Comparison of ENCODE assay signal across 27 cellular contexts in the genomic region with DNA sequence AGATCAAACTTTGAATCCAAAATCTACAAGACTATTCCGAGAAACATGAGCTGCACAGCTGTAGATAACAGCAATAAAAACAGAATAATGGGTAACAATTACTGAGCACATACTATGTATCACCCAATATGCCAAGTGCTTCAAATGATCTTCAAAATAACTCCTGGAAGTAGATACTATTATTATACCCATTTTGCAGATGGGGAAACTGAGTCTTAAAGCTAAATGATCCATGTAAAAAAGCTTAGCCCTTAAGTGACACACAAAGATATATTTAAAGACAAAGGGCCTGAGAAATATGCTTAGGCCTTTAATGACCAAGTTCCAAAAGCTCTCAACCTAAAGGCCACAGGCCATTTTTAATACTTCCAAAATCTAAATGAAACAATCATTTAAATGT.
"Had no signal": no experiment of that assay in that cellular context is flagged by ENCODE, and none has a peak within 500 bp of the region (broad histone marks: within the 10 kb centered on the region; RNA-seq: fewer than 3 reads in every experiment).

No MANE protein-coding gene starts in this region.

- DNase-seq: colonic mucosa; effector CD8-positive, alpha-beta T cell; endodermal cell; foreskin melanocyte; glutamatergic neuron; heart right ventricle; hippocampal formation; left cardiac atrium; left lung; mesenchymal stem cell; midbrain; naive thymus-derived CD8-positive, alpha-beta T cell; nephron progenitor cell; sigmoid colon; stimulated activated CD4-positive, alpha-beta T cell treated with anti-CD3 and anti-CD28 coated beads, Interleukin-2, amount 100 ng/mL, for 24 hours; stimulated activated CD4-positive, alpha-beta T cell treated with anti-CD3 and anti-CD28 coated beads, Interleukin-4, amount 100 ng/mL, for 24 hours; stimulated activated naive CD4-positive, alpha-beta T cell treated with Interleukin-2 at 50 U/mL for 16 hours; stomach; testis; tibial artery; upper lobe of left lung had no signal

- H3K9me3 ChIP-seq: colonic mucosa, esophagus muscularis mucosa, heart right ventricle, left lung, prostate gland, right atrium auricular region, sigmoid colon, stomach, testis, tibial artery, upper lobe of left lung had no signal

- ATAC-seq: heart right ventricle; left cardiac atrium; left lung; naive thymus-derived CD8-positive, alpha-beta T cell; stimulated activated effector memory CD8-positive, alpha-beta T cell treated with anti-CD3 and anti-CD28 coated beads, Interleukin-12 subunit alpha, Interleukin-12 subunit beta, amount 100 ng/mL, for 72 hours had no signal

- FAIRE-seq: islet of Langerhans, urothelium cell line had no signal

- H3K4me3 ChIP-seq: colonic mucosa, esophagus muscularis mucosa, heart right ventricle, left lung, prostate gland, right atrium auricular region, sigmoid colon, stomach, testis, tibial artery, upper lobe of left lung had no signal

- H3K27me3 ChIP-seq: colonic mucosa, esophagus muscularis mucosa, heart right ventricle, left lung, right atrium auricular region, sigmoid colon, stomach, testis, tibial artery, upper lobe of left lung had no signal

- H3K27ac ChIP-seq: colonic mucosa, esophagus muscularis mucosa, heart right ventricle, left lung, prostate gland, right atrium auricular region, sigmoid colon, stomach, testis, upper lobe of left lung had no signal

- H3K36me3 ChIP-seq: colonic mucosa, esophagus muscularis mucosa, heart right ventricle, left lung, prostate gland, right atrium auricular region, sigmoid colon, stomach, tibial artery, upper lobe of left lung had no signal

- H3K4me1 ChIP-seq: colonic mucosa, prostate gland had no signal
